Comparison of ENCODE assay signal across 1 cellular context in genomic region chr11:94297967-94298576, GRCh38.
TF ChIP-seq lines count a peak whose summit lies in the region.

No MANE protein-coding gene starts in this region.

TF ChIP-seq in IMR-90, 13 proteins besides CTCF, POLR2A, EP300 and RAD21:
- TF ChIP-seq SMC3 (IDR thresholded peaks at IDR 0.05; ENCODE audit: low read depth, low read length): no peak
- 0 out of 2 replicates have a peak, but pooled peaks have one; percentile 25 for TF ChIP-seq CEBPB (IDR thresholded peaks at IDR 0.05; ENCODE audit: low read depth, low read length)
